ENCODE assay signal across 8 cellular contexts in genomic region chr11:106021967-106022794, GRCh38.
DNase-seq lines count a peak whose midpoint lies in the region; ATAC-seq, FAIRE-seq and TF ChIP-seq lines count a peak whose summit lies in the region.

Gene MSANTD4, minus strand, starts transcription at chr11:106022240. Its CDS starts 11,323 bp downstream, at chr11:106010917.

- TF ChIP-seq POLR2A in GM19193 (IDR thresholded peaks at IDR 0.05; ENCODE audit: extremely low read depth, insufficient read depth, insufficient read length), result peak; percentile 75

- ATAC-seq in HG03439 (IDR thresholded peaks at IDR 0.05; ENCODE audit: unreplicated experiment), result peak; percentile 99

- FAIRE-seq in colon (lab: Jason Lieb, UNC), result peak; percentile 74

- DNase-seq in AG20443 (ENCODE audit: low spot score), result peak; percentile 98
- DNase-seq in NCI-H524 treated with DMSO at 0.1 percent for 48 hours (lab: John Stamatoyannopoulos, UW), result peak; percentile 95
- DNase-seq in activated CD4-positive, alpha-beta T cell treated with anti-CD3 and anti-CD28 coated beads for 4 hours, result peak; percentile 96
- DNase-seq in kidney glomerular epithelial cell (lab: John Stamatoyannopoulos, UW), result peak; percentile 98
- peak; percentile 85 to 96 for DNase-seq in stimulated activated CD4-positive, alpha-beta T cell treated with anti-CD3 and anti-CD28 coated beads, Interleukin-1b, Interleukin-23, amount 100 ng/mL, for 1 hour (ENCODE audit: low read depth in 2 of 2)

Comparison
In these comparisons a context has a peak if more than half of its experiments do, and no peak if none do; other contexts are left out.
1. Peak in every context shown above with its lines: DNase-seq and ATAC-seq.